ENCODE assay signal across 7 cellular contexts in the genomic region with DNA sequence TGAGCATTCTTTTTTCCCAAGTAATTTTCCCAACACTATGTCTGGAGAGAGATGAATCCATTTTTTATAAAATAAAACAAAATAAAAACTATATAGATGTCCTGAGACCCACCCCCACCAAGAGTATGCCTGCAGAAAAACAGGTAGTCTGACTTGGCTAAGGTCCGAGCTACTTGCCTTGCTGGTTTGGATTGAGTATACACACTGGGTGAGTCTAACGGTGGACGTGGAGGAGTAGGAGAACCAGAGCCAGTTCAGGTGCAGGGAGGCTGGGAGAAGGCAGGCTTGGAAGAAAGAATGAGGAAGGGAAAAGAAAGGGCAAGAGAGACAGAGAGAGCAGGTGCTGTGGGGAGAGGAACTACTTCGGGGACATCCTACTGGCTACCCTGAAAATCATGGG.
"Had no signal": no experiment of that assay in that cellular context is flagged by ENCODE, and none has a peak within 500 bp of the region (broad histone marks: within the 10 kb centered on the region; RNA-seq: fewer than 3 reads in every experiment).

No MANE protein-coding gene starts in this region.

- H3K27ac ChIP-seq: HL-60 had no signal

- H3K4me3 Mint-ChIP-seq: GM23338, H9, HFFc6, IgD-negative memory B cell had no signal

- H3K4me3 ChIP-seq: GM23338 had no signal

- DNase-seq: H9, HCEC 1CT, HFFc6, KBM-7 had no signal

- H3K4me1 Mint-ChIP-seq: IgD-negative memory B cell had no signal

- H3K27ac Mint-ChIP-seq: GM23338, HFFc6, IgD-negative memory B cell had no signal

- H3K9me3 Mint-ChIP-seq: GM23338, H9, HFFc6, IgD-negative memory B cell had no signal
